In the genomic region with DNA sequence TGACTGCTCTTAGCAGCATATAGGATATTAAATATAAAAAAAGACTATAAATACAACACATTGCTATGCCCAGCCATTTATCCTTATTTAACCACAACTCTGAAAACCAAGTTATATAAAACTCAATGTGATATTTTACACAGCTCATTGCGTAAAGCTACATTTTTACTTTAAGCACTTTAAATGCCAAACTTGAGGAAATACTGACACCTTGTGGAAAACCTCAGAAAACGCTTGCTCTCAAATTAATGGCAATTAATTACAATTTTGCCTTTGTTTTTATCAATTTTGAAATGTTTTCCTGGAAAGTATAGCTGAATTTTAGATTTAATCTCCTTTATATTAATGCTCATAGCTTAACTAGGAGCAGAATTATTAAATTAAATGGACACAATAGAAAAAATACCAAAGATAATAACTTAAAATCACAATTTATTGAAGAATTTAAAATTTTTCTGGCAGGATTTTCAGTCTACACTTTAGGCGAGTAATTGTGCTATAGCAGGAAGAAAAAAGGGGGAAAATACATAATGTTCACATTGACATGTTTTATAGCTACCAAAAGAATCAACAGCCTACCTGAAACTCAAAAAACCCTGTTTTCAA, we compare ENCODE assay signal across 8 cellular contexts. TPM values are rescaled to one million over a fixed set of nuclear protein-coding genes. Genes with fewer than 3 reads are reported as not detected.
DNase-seq lines count a peak whose midpoint lies in the region; ATAC-seq and TF ChIP-seq lines count a peak whose summit lies in the region.

No MANE protein-coding gene starts in this region.

- H3K36me3 ChIP-seq in OCI-LY3 (replicated peaks; ENCODE audit: low read depth, low read length) (peaks cover 23% of the 10 kb centered on the region), spleen (peaks cover 5 to 100% (median 85%) of the 10 kb centered on the region in 6 donors)

- H3K27ac ChIP-seq in OCI-LY3 (ENCODE audit: low read length), result no peak overlapping the region
- no peak overlapping the region for H3K27ac ChIP-seq in spleen

- H3K36me3 Mint-ChIP-seq in activated T-helper 17 cell treated with anti-CD3 and anti-CD28 coated beads, Interleukin-2, amount 50 U/mL, for 72 hours (ENCODE audit: low read depth), result peaks cover 100% of the 10 kb centered on the region

- TF ChIP-seq CTCF in OCI-LY3 (IDR thresholded peaks at IDR 0.05; ENCODE audit: low read depth, low read length) (peak; percentile 56), fibroblast of the aortic adventitia (IDR thresholded peaks at IDR 0.05; ENCODE audit: insufficient read depth, low read length) (peak; percentile 59), spleen (IDR thresholded peaks at IDR 0.05 in 8 of 11, conservative IDR thresholded peaks at IDR 0.05 in 3 of 11) (peak in 7 of 11 experiments; percentile 17 to 48 (median 39))

- no peak for TF ChIP-seq POLR2A in spleen (IDR thresholded peaks at IDR 0.05)

- no peak overlapping the region for H3K4me3 Mint-ChIP-seq in activated T-helper 17 cell treated with anti-CD3 and anti-CD28 coated beads, Interleukin-2, amount 50 U/mL, for 72 hours

- H3K4me3 ChIP-seq in OCI-LY3 (ENCODE audit: low read length), result no peak overlapping the region
- no peak overlapping the region for H3K4me3 ChIP-seq in fibroblast of the aortic adventitia (ENCODE audit: low read depth, low read length)
- no peak overlapping the region for H3K4me3 ChIP-seq in spleen

- no peaks in the 10 kb centered on the region for H3K9me3 Mint-ChIP-seq in activated T-helper 17 cell treated with anti-CD3 and anti-CD28 coated beads, Interleukin-2, amount 50 U/mL, for 72 hours

- H3K4me1 Mint-ChIP-seq in activated T-helper 17 cell treated with anti-CD3 and anti-CD28 coated beads, Interleukin-2, amount 50 U/mL, for 72 hours, result no peaks in the 10 kb centered on the region

- no peak overlapping the region for H3K9ac ChIP-seq in OCI-LY3 (ENCODE audit: low read length)

- ATAC-seq in activated T-helper 17 cell treated with anti-CD3 and anti-CD28 coated beads, Interleukin-2, amount 50 U/mL, for 72 hours (replicated peaks), result no peak
- no peak for ATAC-seq in HG02798 (IDR thresholded peaks at IDR 0.05; ENCODE audit: poor library complexity, unreplicated experiment)

- intact Hi-C loops in spleen (cut with DNase I; ENCODE audit: low total_unique reads), result no loop called here

- H3K4me2 ChIP-seq in OCI-LY3 (ENCODE audit: low read length), result no peak overlapping the region

- peak; percentile 7 for DNase-seq in NCI-H82 (lab: John Stamatoyannopoulos, UW)
- no peak for DNase-seq in NCI-H82 treated with DMSO at 0.1 percent for 48 hours (lab: John Stamatoyannopoulos, UW; ENCODE audit: unreplicated experiment)
- peak; percentile 73 for DNase-seq in fibroblast of the aortic adventitia (ENCODE audit: low read depth)
- DNase-seq in spleen, result no peak
- DNase-seq in GDM1 (lab: John Stamatoyannopoulos, UW), result no peak

- H3K4me1 ChIP-seq in OCI-LY3 (ENCODE audit: low read length) (no peaks in the 10 kb centered on the region), spleen (no peaks in the 10 kb centered on the region)

- 68 to 77% (median 74%) methylated on average over 3 of the region's 3 CpGs for WGBS in spleen, 5 donors

- H3K27me3 ChIP-seq in OCI-LY3 (ENCODE audit: low read depth, low read length), result no peaks in the 10 kb centered on the region
- no peaks in the 10 kb centered on the region for H3K27me3 ChIP-seq in spleen (replicated peaks in 1 of 7)

- H3K27ac Mint-ChIP-seq in activated T-helper 17 cell treated with anti-CD3 and anti-CD28 coated beads, Interleukin-2, amount 50 U/mL, for 72 hours, result no peak overlapping the region

- H3K79me2 ChIP-seq in OCI-LY3 (ENCODE audit: low read length), result no peaks in the 10 kb centered on the region

- no peaks in the 10 kb centered on the region for H3K9me3 ChIP-seq in OCI-LY3 (ENCODE audit: insufficient read depth, low read length)
- no peaks in the 10 kb centered on the region for H3K9me3 ChIP-seq in spleen

- H2AFZ ChIP-seq in OCI-LY3 (ENCODE audit: low read depth, low read length), result no peak overlapping the region

- no peaks in the 10 kb centered on the region for H4K20me1 ChIP-seq in OCI-LY3 (ENCODE audit: insufficient read depth, low read length)

- no peaks in the 10 kb centered on the region for H3K27me3 Mint-ChIP-seq in activated T-helper 17 cell treated with anti-CD3 and anti-CD28 coated beads, Interleukin-2, amount 50 U/mL, for 72 hours

RNA-seq across cellular contexts. Expression of a gene that starts 25.2 kb away (rescaled TPM):
- total RNA-seq in fibroblast of the aortic adventitia (ENCODE audit: low replicate concordance) (0.98 TPM in 1 of 2 replicates, not detected in the other), spleen (1 to 10 TPM in 1 of 7 donors, not detected in 6; 1.0 TPM)
- 1 to 10 TPM in 1 of 3 donors, under 1 TPM in 2; 0.29 to 1.3 (median 0.41) TPM for polyA plus RNA-seq in spleen
- under 1 TPM; 0.45 to 0.69 TPM for total RNA-seq in activated T-helper 17 cell treated with anti-CD3 and anti-CD28 coated beads, Interleukin-2, amount 50 U/mL, for 72 hours

RNA-seq across cellular contexts. Expression of a gene that starts 51.9 kb away (rescaled TPM):
- 216 and 226 TPM in 2 replicates for total RNA-seq in fibroblast of the aortic adventitia (ENCODE audit: low replicate concordance)
- 100 to 1,000 TPM in 2 of 7 donors, 10 to 100 TPM in 5; 55.5 to 102 (median 83.4) TPM for total RNA-seq in spleen
- polyA plus RNA-seq in spleen, result 10 to 100 TPM; 34.2 to 43.6 (median 38.2) TPM
- total RNA-seq in activated T-helper 17 cell treated with anti-CD3 and anti-CD28 coated beads, Interleukin-2, amount 50 U/mL, for 72 hours, result 100 to 1,000 TPM in 1 of 2 donors, 10 to 100 TPM in 1; 90.3 to 147 TPM

Comparison
In these comparisons a context has a peak if more than half of its experiments do, and no peak if none do; other contexts are left out.
1. DNase-seq: peak in NCI-H82 (single experiment) and fibroblast of the aortic adventitia (single experiment); none in NCI-H82 treated with DMSO at 0.1 percent for 48 hours (single experiment), spleen (single experiment) and GDM1 (single experiment).
2. Peak in every context shown above with its lines, with median percentiles within 50 percentile points of each other: CTCF ChIP-seq.